ENCODE assay signal across 1 cellular context in genomic region chr22:39518996-39519680, GRCh38.
TF ChIP-seq lines count a peak whose summit lies in the region.

No MANE protein-coding gene starts in this region.

TF ChIP-seq in HEK293T, 16 proteins besides CTCF, POLR2A, EP300 and RAD21 (continued from another document):
- TF ChIP-seq PKNOX1 (IDR thresholded peaks at IDR 0.05) (no peak), SUZ12 (IDR thresholded peaks at IDR 0.05) (no peak), NFRKB (IDR thresholded peaks at IDR 0.05) (no peak)
